8 cellular contexts compared by ENCODE assay signal in genomic region chr20:38260025-38260377, GRCh38. TPM values are rescaled to one million over a fixed set of nuclear protein-coding genes. Genes with fewer than 3 reads are reported as not detected.
DNase-seq lines count a peak whose midpoint lies in the region; ATAC-seq and TF ChIP-seq lines count a peak whose summit lies in the region.

No MANE protein-coding gene starts in this region.

- H3K9me3 ChIP-seq in NT2/D1 (ENCODE audit: insufficient read depth, low read length) = no peaks in the 10 kb centered on the region
- H3K9me3 ChIP-seq in esophagus squamous epithelium = no peaks in the 10 kb centered on the region
- H3K9me3 ChIP-seq in mesenchymal stem cell (ENCODE audit: control insufficient read depth, low read length) = no peaks in the 10 kb centered on the region
- no peaks in the 10 kb centered on the region for H3K9me3 ChIP-seq in thoracic aorta

- no peaks in the 10 kb centered on the region for H3K9me3 Mint-ChIP-seq in progenitor cell of endocrine pancreas (ENCODE audit: low read depth)

- H3K4me1 Mint-ChIP-seq in progenitor cell of endocrine pancreas (ENCODE audit: low read depth) = peaks cover 3% of the 10 kb centered on the region

- no peak overlapping the region for H4K8ac ChIP-seq in mesenchymal stem cell (ENCODE audit: low read length)

- peak overlapping the region in 1 of 2 experiments; percentile 53 for H3K14ac ChIP-seq in mesenchymal stem cell (ENCODE audit: low read length in 2 of 2)

- intact Hi-C loops in esophagus squamous epithelium (cut with DNase I) = no loop called here

- no peak overlapping the region for H4K91ac ChIP-seq in mesenchymal stem cell (ENCODE audit: low read length)

- peak overlapping the region; percentile 67 for H2AFZ ChIP-seq in mesenchymal stem cell (ENCODE audit: low read depth, low read length)

- 15 to 26% methylated on average over 3 of the region's 5 CpGs for WGBS in esophagus squamous epithelium, 2 donors
- 31% methylated on average over 3 of the region's 5 CpGs for WGBS in mesenchymal stem cell

- peaks cover 39% of the 10 kb centered on the region for H3K27me3 Mint-ChIP-seq in progenitor cell of endocrine pancreas

- H3K4ac ChIP-seq in mesenchymal stem cell (ENCODE audit: low read depth in 1 of 2, low read length in 2 of 2) = no peak overlapping the region

- H3K36me3 ChIP-seq in NT2/D1 (ENCODE audit: insufficient read depth, insufficient read length, low read length) (no peaks in the 10 kb centered on the region), esophagus squamous epithelium (no peaks in the 10 kb centered on the region), mesenchymal stem cell (ENCODE audit: control insufficient read depth in 1 of 2, insufficient read depth in 2 of 2, low read depth in 1 of 2, low read length in 2 of 2) (no peaks in the 10 kb centered on the region), thoracic aorta (no peaks in the 10 kb centered on the region)

- no peak overlapping the region for H3K4me3 Mint-ChIP-seq in progenitor cell of endocrine pancreas (ENCODE audit: low read depth)

- no peak for DNase-seq in NT2/D1 (ENCODE audit: low read depth, low spot score)
- no peak for DNase-seq in esophagus squamous epithelium (lab: John Stamatoyannopoulos, UW)
- no peak for DNase-seq in mesenchymal stem cell
- DNase-seq in thoracic aorta (ENCODE audit: low spot score) = no peak
- no peak for DNase-seq in GM19240 (ENCODE audit: insufficient read length, low spot score)
- no peak for DNase-seq in ureter (ENCODE audit: low spot score)
- DNase-seq in stimulated activated CD4-positive, alpha-beta T cell treated with anti-CD3 and anti-CD28 coated beads, Interleukin-4, amount 100 ng/mL, for 1 hour = no peak
- DNase-seq in progenitor cell of endocrine pancreas (ENCODE audit: low spot score, unreplicated experiment) = no peak

- H3K4me3 ChIP-seq in NT2/D1 (ENCODE audit: insufficient read length, low read depth) = peak overlapping the region; percentile 52
- peak overlapping the region; percentile 28 to 60 (median 46) for H3K4me3 ChIP-seq in esophagus squamous epithelium
- H3K4me3 ChIP-seq in mesenchymal stem cell (ENCODE audit: insufficient read depth in 1 of 2, low read depth in 1 of 2, low read length in 2 of 2) = peak overlapping the region; percentile 44 to 79
- H3K4me3 ChIP-seq in thoracic aorta = peak overlapping the region; percentile 72

- TF ChIP-seq POLR2A in esophagus squamous epithelium (IDR thresholded peaks at IDR 0.05) = no peak

- no peaks in the 10 kb centered on the region for H3K79me1 ChIP-seq in mesenchymal stem cell (replicated peaks; ENCODE audit: low read length, poor library complexity, severe bottlenecking)

- no peak overlapping the region for H3K23ac ChIP-seq in mesenchymal stem cell (ENCODE audit: low read length in 2 of 2)

- H3K27me3 ChIP-seq in NT2/D1 (ENCODE audit: insufficient read depth, insufficient read length) (peaks cover 25% of the 10 kb centered on the region), esophagus squamous epithelium (peaks cover 0 to 36% (median 0%) of the 10 kb centered on the region in 4 donors), mesenchymal stem cell (ENCODE audit: control insufficient read depth in 1 of 2, insufficient read depth in 1 of 2, low read length in 2 of 2) (peaks cover 0 to 17% of the 10 kb centered on the region in 2 experiments), thoracic aorta (replicated peaks; ENCODE audit: insufficient read depth) (no peaks in the 10 kb centered on the region)

- H3K27ac Mint-ChIP-seq in progenitor cell of endocrine pancreas = no peak overlapping the region

- H3K4me2 ChIP-seq in mesenchymal stem cell (ENCODE audit: low read length, poor library complexity, severe bottlenecking) = peak overlapping the region; percentile 82

- TF ChIP-seq CTCF in esophagus squamous epithelium (IDR thresholded peaks at IDR 0.05) = no peak
- no peak for TF ChIP-seq CTCF in thoracic aorta (IDR thresholded peaks at IDR 0.05)
- no peak for TF ChIP-seq CTCF in progenitor cell of endocrine pancreas (IDR thresholded peaks at IDR 0.05; ENCODE audit: unreplicated experiment)

- H2AK5ac ChIP-seq in mesenchymal stem cell (ENCODE audit: low read length, severe bottlenecking) = no peak overlapping the region

- H3K18ac ChIP-seq in mesenchymal stem cell (ENCODE audit: low read depth in 1 of 2, low read length in 2 of 2) = peak overlapping the region in 1 of 2 experiments; percentile 61

- peaks cover 7% of the 10 kb centered on the region for H3K4me1 ChIP-seq in NT2/D1 (ENCODE audit: insufficient read depth, insufficient read length)
- H3K4me1 ChIP-seq in esophagus squamous epithelium = peaks cover 0 to 26% (median 0%) of the 10 kb centered on the region in 3 donors
- peaks cover 9% of the 10 kb centered on the region for H3K4me1 ChIP-seq in mesenchymal stem cell (ENCODE audit: control insufficient read depth, insufficient read depth, low read depth, low read length)
- peaks cover 17 to 46% of the 10 kb centered on the region in 2 donors for H3K4me1 ChIP-seq in thoracic aorta (ENCODE audit: control insufficient read depth in 1 of 2, low read depth in 2 of 2)

- no peaks in the 10 kb centered on the region for H3K36me3 Mint-ChIP-seq in progenitor cell of endocrine pancreas (ENCODE audit: insufficient read depth)

- H2BK120ac ChIP-seq in mesenchymal stem cell (ENCODE audit: low read depth, low read length) = no peak overlapping the region

- H3K27ac ChIP-seq in esophagus squamous epithelium (peak overlapping the region; percentile 75 to 93 (median 86)), mesenchymal stem cell (ENCODE audit: low read length, poor library complexity, severe bottlenecking) (no peak overlapping the region), thoracic aorta (peak overlapping the region; percentile 85 to 90)

- H2BK5ac ChIP-seq in mesenchymal stem cell (ENCODE audit: low read depth, low read length, poor library complexity, severe bottlenecking) = no peak overlapping the region

- ATAC-seq in thoracic aorta (ENCODE audit: insufficient number of reproducible peaks, low FRiP score, low read depth) = no peak

- H3K9ac ChIP-seq in NT2/D1 (ENCODE audit: insufficient read length, low read depth) = peak overlapping the region; percentile 71
- peak overlapping the region; percentile 85 for H3K9ac ChIP-seq in mesenchymal stem cell (ENCODE audit: low read length)

- H2BK12ac ChIP-seq in mesenchymal stem cell (ENCODE audit: low read length in 2 of 2) = peak overlapping the region in 1 of 2 experiments; percentile 43

- no peak overlapping the region for H2BK15ac ChIP-seq in mesenchymal stem cell (ENCODE audit: low read depth, poor library complexity, severe bottlenecking)

RNA-seq across cellular contexts. Expression of gene KIAA1755, which starts 0.5 kb away (rescaled TPM):
- 1 to 10 TPM in 1 of 4 donors, under 1 TPM in 3; 0.12 to 3.4 (median 0.39) TPM for total RNA-seq in esophagus squamous epithelium
- polyA plus RNA-seq in mesenchymal stem cell (2013, experiment 1 of 2) = 0.50 TPM
- 0.40 TPM for polyA plus RNA-seq in mesenchymal stem cell (2013, experiment 2 of 2)
- 10 to 100 TPM; 11.0 to 45.4 TPM for total RNA-seq in thoracic aorta
- total RNA-seq in ureter = 3.9 TPM
- total RNA-seq in progenitor cell of endocrine pancreas = 0.16 and 0.29 TPM in 2 replicates

RNA-seq across cellular contexts. Expression of gene BPI, which starts 44.0 kb away (rescaled TPM):
- total RNA-seq in esophagus squamous epithelium (under 1 TPM in 1 of 4 donors, not detected in 3; 0.26 TPM), thoracic aorta (1 to 10 TPM in 1 of 2 donors, under 1 TPM in 1; 0.35 to 4.1 TPM), ureter (not detected), progenitor cell of endocrine pancreas (not detected in 2 replicates)
- not detected for polyA plus RNA-seq in mesenchymal stem cell (2013, experiment 1 of 2)
- not detected for polyA plus RNA-seq in mesenchymal stem cell (2013, experiment 2 of 2)
